In genomic region chr18:73340135-73340934, GRCh38 we compare ENCODE assay signal across 12 cellular contexts.
DNase-seq lines count a peak whose midpoint lies in the region; ATAC-seq and TF ChIP-seq lines count a peak whose summit lies in the region.
"Had no signal": no experiment of that assay in that cellular context is flagged by ENCODE, and none has a peak within 500 bp of the region (broad histone marks: within the 10 kb centered on the region; RNA-seq: fewer than 3 reads in every experiment).

No MANE protein-coding gene starts in this region.

- TF ChIP-seq CTCF in brain microvascular endothelial cell (IDR thresholded peaks at IDR 0.05; ENCODE audit: low read depth, low read length, missing control alignments) (no peak), right lobe of liver (IDR thresholded peaks at IDR 0.05) (no peak), heart right ventricle (IDR thresholded peaks at IDR 0.05) (no peak)

- 22% methylated on average over 7 of the region's 7 CpGs for WGBS in right lobe of liver (ENCODE audit: insufficient coverage, low coverage, low lambda C conversion rate, missing lambda C conversion rate)
- WGBS in heart right ventricle, 2 donors = 87 to 91% methylated on average over 7 of the region's 7 CpGs

- H3K27ac ChIP-seq in brain microvascular endothelial cell (no peak overlapping the region), right lobe of liver (peak overlapping the region; percentile 19 to 64 (median 63)), heart right ventricle (no peak overlapping the region)

- no peaks in the 10 kb centered on the region for H3K36me3 ChIP-seq in brain microvascular endothelial cell (replicated peaks)
- H3K36me3 ChIP-seq in right lobe of liver = no peaks in the 10 kb centered on the region
- H3K36me3 ChIP-seq in heart right ventricle = no peaks in the 10 kb centered on the region

- H3K9me3 ChIP-seq in right lobe of liver (no peaks in the 10 kb centered on the region), heart right ventricle (no peaks in the 10 kb centered on the region)

- intact Hi-C loops in right lobe of liver (cut with DNase I) (no loop called here), heart right ventricle (cut with DNase I) (no loop called here)

- H3K4me1 ChIP-seq in right lobe of liver (peaks cover 0 to 11% (median 3%) of the 10 kb centered on the region in 4 donors), heart right ventricle (no peaks in the 10 kb centered on the region)

- TF ChIP-seq POLR2A in right lobe of liver (IDR thresholded peaks at IDR 0.05) = no peak

- in situ Hi-C loops in brain microvascular endothelial cell (cut with HindIII; ENCODE audit: low pct_ligation_motif_present, low sequenced_read_pairs) = no loop called here

- DNase-seq in brain microvascular endothelial cell = peak; percentile 0
- peak; percentile 47 to 70 (median 60) for DNase-seq in right lobe of liver
- no peak for DNase-seq in NCI-H345 treated with DMSO at 0.1 percent for 48 hours (lab: John Stamatoyannopoulos, UW; ENCODE audit: unreplicated experiment)
- no peak for DNase-seq in heart right ventricle
- DNase-seq in T-helper 2 cell = no peak
- DNase-seq: foreskin melanocyte, MV-4-11, NCI-H69, right cardiac atrium had no signal

- ATAC-seq in GM18502 (IDR thresholded peaks at IDR 0.05; ENCODE audit: poor library complexity, unreplicated experiment) = peak; percentile 65
- peak; percentile 65 for ATAC-seq in HG03378 (IDR thresholded peaks at IDR 0.05; ENCODE audit: unreplicated experiment)
- ATAC-seq in right lobe of liver = peak; percentile 91 to 97 (median 94)
- ATAC-seq in HG03457 (IDR thresholded peaks at IDR 0.05; ENCODE audit: unreplicated experiment) = no peak
- ATAC-seq in heart right ventricle = no peak
- ATAC-seq: right cardiac atrium had no signal

- H3K4me3 ChIP-seq in brain microvascular endothelial cell (ENCODE audit: low read depth, low read length) (no peak overlapping the region), right lobe of liver (peak overlapping the region in 2 of 3 donors; percentile 19 to 50), heart right ventricle (no peak overlapping the region)

- H3K27me3 ChIP-seq in brain microvascular endothelial cell (replicated peaks) (no peaks in the 10 kb centered on the region), right lobe of liver (no peaks in the 10 kb centered on the region), heart right ventricle (no peaks in the 10 kb centered on the region)

Comparison
In these comparisons a context has a peak if more than half of its experiments do, and no peak if none do; other contexts are left out.
1. ATAC-seq: peak in GM18502 (single experiment), HG03378 (single experiment) and right lobe of liver (4 of 4); none in HG03457 (single experiment) and heart right ventricle (0 of 8).
2. DNase-seq: peak in brain microvascular endothelial cell (single experiment) and right lobe of liver (3 of 3); none in NCI-H345 treated with DMSO at 0.1 percent for 48 hours (single experiment), heart right ventricle (0 of 2) and T-helper 2 cell (0 of 5).
3. H3K27ac ChIP-seq: peak in right lobe of liver (3 of 3); none in brain microvascular endothelial cell (single experiment) and heart right ventricle (0 of 10).
4. H3K4me3 ChIP-seq: peak in right lobe of liver (2 of 3); none in brain microvascular endothelial cell (single experiment) and heart right ventricle (0 of 10).